In the genomic region with DNA sequence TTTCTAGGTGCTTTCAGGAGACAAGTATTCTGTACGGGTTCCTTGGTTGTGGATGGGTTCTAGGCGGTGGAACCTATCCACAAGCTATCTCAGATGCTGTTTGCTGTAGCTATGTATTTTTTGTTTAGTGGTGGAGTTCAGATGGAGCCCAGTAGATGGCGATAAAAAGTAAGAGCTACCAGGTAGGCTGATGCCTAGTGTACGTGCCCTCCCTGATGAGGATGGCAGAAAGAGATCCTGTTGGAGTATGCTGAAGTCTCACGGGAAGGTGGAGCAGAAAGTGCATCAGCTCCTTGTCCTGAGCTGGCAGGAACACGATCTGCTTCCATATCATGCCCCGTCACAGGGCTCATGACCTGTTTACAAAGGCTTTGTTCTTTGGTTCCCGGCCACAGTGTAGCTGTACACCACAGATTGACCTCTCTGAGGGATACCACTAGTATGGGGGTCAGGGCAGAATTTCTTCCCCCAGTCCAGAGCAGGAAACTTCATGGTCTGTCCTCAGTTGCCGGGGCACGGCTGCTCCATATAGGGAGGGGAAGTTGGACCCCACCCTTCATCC, we compare ENCODE assay signal across 8 cellular contexts. TPM values are rescaled to one million over a fixed set of nuclear protein-coding genes. Genes with fewer than 3 reads are reported as not detected.
A peak's percentile ranks its signal among the peaks of the same experiment; 100 is the strongest.
DNase-seq lines count a peak whose midpoint lies in the region; ATAC-seq and TF ChIP-seq lines count a peak whose summit lies in the region.

No MANE protein-coding gene starts in this region.

- H3K27me3 ChIP-seq in HCT116 (ENCODE audit: insufficient read depth, low read length) = no peaks in the 10 kb centered on the region
- H3K27me3 ChIP-seq in KMS-11 (ENCODE audit: insufficient read depth, low read depth) = no peaks in the 10 kb centered on the region
- H3K27me3 ChIP-seq in lower lobe of right lung (ENCODE audit: low read depth) = no peaks in the 10 kb centered on the region

- no peaks in the 10 kb centered on the region for H4K20me1 ChIP-seq in HCT116 (ENCODE audit: insufficient read depth)
- no peaks in the 10 kb centered on the region for H4K20me1 ChIP-seq in KMS-11 (ENCODE audit: insufficient read depth)

- peak; percentile 64 for TF ChIP-seq RAD21 in HCT116 (IDR thresholded peaks at IDR 0.05; ENCODE audit: low read depth)

- H3K36me3 ChIP-seq in HCT116 (ENCODE audit: control insufficient read depth in 1 of 2, insufficient read depth in 2 of 2, low read length in 2 of 2) = no peaks in the 10 kb centered on the region
- H3K36me3 ChIP-seq in KMS-11 (ENCODE audit: insufficient read depth) = no peaks in the 10 kb centered on the region
- no peaks in the 10 kb centered on the region for H3K36me3 ChIP-seq in lower lobe of right lung

- CTCF ChIA-PET in HCT116 (lab: Charles Lee) = interaction anchor here (0.6 to 2.1 kb wide), 35 partner anchors 8 to 617 kb away, joined by 3 to 26 read pairs (median 6); a partner anchor contains a TSS

- H3K4me2 ChIP-seq in HCT116 (ENCODE audit: low read length) (peak overlapping the region; percentile 33), KMS-11 (peak overlapping the region; percentile 27; the same call in 1 of the 2 replicates)

- H3K4me1 ChIP-seq in HCT116 (ENCODE audit: control insufficient read depth in 1 of 2, insufficient read depth in 2 of 2, low read length in 2 of 2) = peaks cover 0 to 4% of the 10 kb centered on the region in 2 experiments; a peak in 1 of 4 replicates
- peaks cover 56% of the 10 kb centered on the region for H3K4me1 ChIP-seq in KMS-11 (ENCODE audit: low read depth, poor library complexity, severe bottlenecking)
- no peaks in the 10 kb centered on the region for H3K4me1 ChIP-seq in lower lobe of right lung

- BruUV-seq in HCT116 (replicated peaks; lab: Mats Ljungman, UMichigan) = no TSS peak

- peak; percentile 99 for ATAC-seq in HCT116
- peak; percentile 76 to 79 for ATAC-seq in lower lobe of right lung

- RAD21 ChIA-PET in HCT116 (lab: Charles Lee; ENCODE audit: low non-redundant PET in 1 of 2, low total read pairs in 2 of 2, uncharacterized antibody in 2 of 2, unreplicated experiment in 2 of 2) = interaction anchor here (0.6 to 1.3 kb wide), 3 partner anchors 11 to 617 kb away, joined by 3 to 5 read pairs (median 4); no protein-coding TSS in a partner anchor

- no peak for TF ChIP-seq POLR2A in HCT116 (IDR thresholded peaks at IDR 0.05; ENCODE audit: borderline replicate concordance, extremely low read depth, insufficient read depth, insufficient read length)

- H3K27ac ChIP-seq in HCT116 (ENCODE audit: low read depth, low read length) (no peak overlapping the region), KMS-11 (no peak overlapping the region), lower lobe of right lung (no peak overlapping the region)

- H3K4me3 ChIP-seq in GM12865 (ENCODE audit: low read depth, low read length) (no peak overlapping the region), HCT116 (replicated peaks in 1 of 2; ENCODE audit: low read depth in 1 of 2, low read length in 2 of 2) (no peak overlapping the region), KMS-11 (IDR thresholded peaks at IDR 0.05; ENCODE audit: insufficient read depth, low read depth, low read length) (no peak overlapping the region), lower lobe of right lung (no peak overlapping the region)

- H3K9me2 ChIP-seq in HCT116 (ENCODE audit: insufficient read depth) = no peaks in the 10 kb centered on the region

- H3K79me2 ChIP-seq in HCT116 (ENCODE audit: insufficient read depth, low read length) = no peaks in the 10 kb centered on the region
- no peaks in the 10 kb centered on the region for H3K79me2 ChIP-seq in KMS-11 (ENCODE audit: insufficient read depth, low read depth)

- DNase-seq in AG08396 (ENCODE audit: low spot score) (peak; percentile 55), GM12865 (ENCODE audit: low read depth) (peak; percentile 64), HCT116 (ENCODE audit: low read depth, low spot score) (peak; percentile 61), OCI-M1 (lab: John Stamatoyannopoulos, UW) (peak; percentile 62), dermis blood vessel endothelial cell (peak; percentile 69), lower lobe of right lung (no peak), UCSD-AML1 (lab: John Stamatoyannopoulos, UW; ENCODE audit: unreplicated experiment) (no peak)

- H3K9me3 ChIP-seq in HCT116 (ENCODE audit: control insufficient read depth in 1 of 2, insufficient read depth in 1 of 2, low read depth in 1 of 2, low read length in 2 of 2) (no peaks in the 10 kb centered on the region), lower lobe of right lung (no peaks in the 10 kb centered on the region)

- H2AFZ ChIP-seq in HCT116 (ENCODE audit: low read depth, low read length, poor library complexity, severe bottlenecking) (peak overlapping the region; percentile 84), KMS-11 (ENCODE audit: low read depth) (peak overlapping the region; percentile 64; the same call in 1 of the 2 replicates)

- no peak overlapping the region for H3K9ac ChIP-seq in HCT116 (ENCODE audit: low read length)
- no peak overlapping the region for H3K9ac ChIP-seq in KMS-11

- intact Hi-C loops in HCT116 (cut with micrococcal nuclease) = loop anchor here (2.0 to 5.0 kb wide), 3 partner anchors 226 to 613 kb away; no protein-coding TSS in a partner anchor
- intact Hi-C loops in lower lobe of right lung (cut with DNase I) = no loop called here

- TF ChIP-seq CTCF in GM12865 (IDR thresholded peaks at IDR 0.05; ENCODE audit: insufficient read depth, low read depth, low read length, missing control alignments) (peak; percentile 69), HCT116 (IDR thresholded peaks at IDR 0.05 in 2 of 3, conservative IDR thresholded peaks at IDR 0.05 in 1 of 3; ENCODE audit: borderline replicate concordance in 1 of 3, insufficient read depth in 1 of 3, low read depth in 2 of 3, low read length in 2 of 3) (peak; percentile 32 to 70 (median 69); a peak in 4 of 6 replicates), KMS-11 (conservative IDR thresholded peaks at IDR 0.05; ENCODE audit: low read depth, low read length) (peak; percentile 77), lower lobe of right lung (IDR thresholded peaks at IDR 0.05) (peak; percentile 56)

- POLR2A ChIA-PET in HCT116 (lab: Charles Lee) = interaction anchor here (0.8 to 1.3 kb wide), 2 partner anchors 11 to 71 kb away, joined by 4 read pairs; no protein-coding TSS in a partner anchor

TF ChIP-seq in HCT116, 20 proteins besides CTCF, POLR2A, EP300 and RAD21 (continues in another document):
- TF ChIP-seq ZNF274 (IDR thresholded peaks at IDR 0.05; ENCODE audit: low read depth, low read length) = no peak
- TF ChIP-seq SRF (IDR thresholded peaks at IDR 0.05; ENCODE audit: low read depth) = no peak
- TF ChIP-seq ELF1 (IDR thresholded peaks at IDR 0.05; ENCODE audit: borderline replicate concordance, low read depth) = no peak
- no peak for TF ChIP-seq CBX3 (IDR thresholded peaks at IDR 0.05; ENCODE audit: low read depth)
- TF ChIP-seq, protein P1, sequence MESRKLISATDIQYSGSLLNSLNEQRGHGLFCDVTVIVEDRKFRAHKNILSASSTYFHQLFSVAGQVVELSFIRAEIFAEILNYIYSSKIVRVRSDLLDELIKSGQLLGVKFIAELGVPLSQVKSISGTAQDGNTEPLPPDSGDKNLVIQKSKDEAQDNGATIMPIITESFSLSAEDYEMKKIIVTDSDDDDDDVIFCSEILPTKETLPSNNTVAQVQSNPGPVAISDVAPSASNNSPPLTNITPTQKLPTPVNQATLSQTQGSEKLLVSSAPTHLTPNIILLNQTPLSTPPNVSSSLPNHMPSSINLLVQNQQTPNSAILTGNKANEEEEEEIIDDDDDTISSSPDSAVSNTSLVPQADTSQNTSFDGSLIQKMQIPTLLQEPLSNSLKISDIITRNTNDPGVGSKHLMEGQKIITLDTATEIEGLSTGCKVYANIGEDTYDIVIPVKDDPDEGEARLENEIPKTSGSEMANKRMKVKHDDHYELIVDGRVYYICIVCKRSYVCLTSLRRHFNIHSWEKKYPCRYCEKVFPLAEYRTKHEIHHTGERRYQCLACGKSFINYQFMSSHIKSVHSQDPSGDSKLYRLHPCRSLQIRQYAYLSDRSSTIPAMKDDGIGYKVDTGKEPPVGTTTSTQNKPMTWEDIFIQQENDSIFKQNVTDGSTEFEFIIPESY (IDR thresholded peaks at IDR 0.05; ENCODE audit: extremely low read depth, insufficient replicate concordance, low read length) = no peak
- no peak for TF ChIP-seq FOSL1 (IDR thresholded peaks at IDR 0.05; ENCODE audit: low read depth)
- no peak for TF ChIP-seq EGR1 (IDR thresholded peaks at IDR 0.05; ENCODE audit: low read depth)
- no peak for TF ChIP-seq EZH2 (IDR thresholded peaks at IDR 0.05)
- TF ChIP-seq, protein P2, sequence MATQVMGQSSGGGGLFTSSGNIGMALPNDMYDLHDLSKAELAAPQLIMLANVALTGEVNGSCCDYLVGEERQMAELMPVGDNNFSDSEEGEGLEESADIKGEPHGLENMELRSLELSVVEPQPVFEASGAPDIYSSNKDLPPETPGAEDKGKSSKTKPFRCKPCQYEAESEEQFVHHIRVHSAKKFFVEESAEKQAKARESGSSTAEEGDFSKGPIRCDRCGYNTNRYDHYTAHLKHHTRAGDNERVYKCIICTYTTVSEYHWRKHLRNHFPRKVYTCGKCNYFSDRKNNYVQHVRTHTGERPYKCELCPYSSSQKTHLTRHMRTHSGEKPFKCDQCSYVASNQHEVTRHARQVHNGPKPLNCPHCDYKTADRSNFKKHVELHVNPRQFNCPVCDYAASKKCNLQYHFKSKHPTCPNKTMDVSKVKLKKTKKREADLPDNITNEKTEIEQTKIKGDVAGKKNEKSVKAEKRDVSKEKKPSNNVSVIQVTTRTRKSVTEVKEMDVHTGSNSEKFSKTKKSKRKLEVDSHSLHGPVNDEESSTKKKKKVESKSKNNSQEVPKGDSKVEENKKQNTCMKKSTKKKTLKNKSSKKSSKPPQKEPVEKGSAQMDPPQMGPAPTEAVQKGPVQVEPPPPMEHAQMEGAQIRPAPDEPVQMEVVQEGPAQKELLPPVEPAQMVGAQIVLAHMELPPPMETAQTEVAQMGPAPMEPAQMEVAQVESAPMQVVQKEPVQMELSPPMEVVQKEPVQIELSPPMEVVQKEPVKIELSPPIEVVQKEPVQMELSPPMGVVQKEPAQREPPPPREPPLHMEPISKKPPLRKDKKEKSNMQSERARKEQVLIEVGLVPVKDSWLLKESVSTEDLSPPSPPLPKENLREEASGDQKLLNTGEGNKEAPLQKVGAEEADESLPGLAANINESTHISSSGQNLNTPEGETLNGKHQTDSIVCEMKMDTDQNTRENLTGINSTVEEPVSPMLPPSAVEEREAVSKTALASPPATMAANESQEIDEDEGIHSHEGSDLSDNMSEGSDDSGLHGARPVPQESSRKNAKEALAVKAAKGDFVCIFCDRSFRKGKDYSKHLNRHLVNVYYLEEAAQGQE (IDR thresholded peaks at IDR 0.05; ENCODE audit: low read depth) = no peak
- TF ChIP-seq, protein P3, sequence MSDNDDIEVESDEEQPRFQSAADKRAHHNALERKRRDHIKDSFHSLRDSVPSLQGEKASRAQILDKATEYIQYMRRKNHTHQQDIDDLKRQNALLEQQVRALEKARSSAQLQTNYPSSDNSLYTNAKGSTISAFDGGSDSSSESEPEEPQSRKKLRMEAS (IDR thresholded peaks at IDR 0.05) = no peak
- no peak for TF ChIP-seq ZFX (IDR thresholded peaks at IDR 0.05)
- no peak for TF ChIP-seq EZH2phosphoT487 (IDR thresholded peaks at IDR 0.05; ENCODE audit: borderline replicate concordance)

RNA-seq across cellular contexts. Expression of a gene that starts 12.6 kb away (rescaled TPM):
- total RNA-seq in HCT116 (2021; ENCODE audit: unreplicated experiment) (not detected), dermis blood vessel endothelial cell (not detected in 2 replicates), lower lobe of right lung (not detected)
- not detected in 2 replicates for polyA plus RNA-seq in HCT116 (2012)

Comparison
In these comparisons a context has a peak if more than half of its experiments do, and no peak if none do; other contexts are left out.
1. DNase-seq: peak in AG08396 (single experiment), GM12865 (single experiment), HCT116 (single experiment), OCI-M1 (single experiment) and dermis blood vessel endothelial cell (single experiment); none in lower lobe of right lung (single experiment) and UCSD-AML1 (single experiment).
2. Peak in every context shown above with its lines, with median percentiles within 50 percentile points of each other: CTCF ChIP-seq.